ENCODE assay signal across 2 cellular contexts in genomic region chr1:234355782-234356510, GRCh38.
TF ChIP-seq lines count a peak whose summit lies in the region.

No MANE protein-coding gene starts in this region.

TF ChIP-seq in SK-N-SH, 30 proteins besides CTCF, POLR2A, EP300 and RAD21 (continued from another document):
- TF ChIP-seq JUND (IDR thresholded peaks at IDR 0.05): no peak
- TF ChIP-seq, protein P1, sequence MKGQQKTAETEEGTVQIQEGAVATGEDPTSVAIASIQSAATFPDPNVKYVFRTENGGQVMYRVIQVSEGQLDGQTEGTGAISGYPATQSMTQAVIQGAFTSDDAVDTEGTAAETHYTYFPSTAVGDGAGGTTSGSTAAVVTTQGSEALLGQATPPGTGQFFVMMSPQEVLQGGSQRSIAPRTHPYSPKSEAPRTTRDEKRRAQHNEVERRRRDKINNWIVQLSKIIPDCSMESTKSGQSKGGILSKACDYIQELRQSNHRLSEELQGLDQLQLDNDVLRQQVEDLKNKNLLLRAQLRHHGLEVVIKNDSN (IDR thresholded peaks at IDR 0.05; ENCODE audit: borderline replicate concordance, low read depth): no peak
- TF ChIP-seq RFX5 (IDR thresholded peaks at IDR 0.05; ENCODE audit: low read length): no peak
- no peak for TF ChIP-seq REST (IDR thresholded peaks at IDR 0.05; ENCODE audit: low read depth, low read length)
- TF ChIP-seq, protein P2, sequence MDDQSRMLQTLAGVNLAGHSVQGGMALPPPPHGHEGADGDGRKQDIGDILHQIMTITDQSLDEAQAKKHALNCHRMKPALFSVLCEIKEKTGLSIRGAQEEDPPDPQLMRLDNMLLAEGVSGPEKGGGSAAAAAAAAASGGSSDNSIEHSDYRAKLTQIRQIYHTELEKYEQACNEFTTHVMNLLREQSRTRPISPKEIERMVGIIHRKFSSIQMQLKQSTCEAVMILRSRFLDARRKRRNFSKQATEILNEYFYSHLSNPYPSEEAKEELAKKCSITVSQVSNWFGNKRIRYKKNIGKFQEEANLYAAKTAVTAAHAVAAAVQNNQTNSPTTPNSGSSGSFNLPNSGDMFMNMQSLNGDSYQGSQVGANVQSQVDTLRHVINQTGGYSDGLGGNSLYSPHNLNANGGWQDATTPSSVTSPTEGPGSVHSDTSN (IDR thresholded peaks at IDR 0.05): no peak

TF ChIP-seq in SK-N-SH treated with all-trans-retinoic acid at 6 μM for 48 hours, 23 proteins besides CTCF, POLR2A, EP300 and RAD21 (continued from another document):
- TF ChIP-seq, protein P3, sequence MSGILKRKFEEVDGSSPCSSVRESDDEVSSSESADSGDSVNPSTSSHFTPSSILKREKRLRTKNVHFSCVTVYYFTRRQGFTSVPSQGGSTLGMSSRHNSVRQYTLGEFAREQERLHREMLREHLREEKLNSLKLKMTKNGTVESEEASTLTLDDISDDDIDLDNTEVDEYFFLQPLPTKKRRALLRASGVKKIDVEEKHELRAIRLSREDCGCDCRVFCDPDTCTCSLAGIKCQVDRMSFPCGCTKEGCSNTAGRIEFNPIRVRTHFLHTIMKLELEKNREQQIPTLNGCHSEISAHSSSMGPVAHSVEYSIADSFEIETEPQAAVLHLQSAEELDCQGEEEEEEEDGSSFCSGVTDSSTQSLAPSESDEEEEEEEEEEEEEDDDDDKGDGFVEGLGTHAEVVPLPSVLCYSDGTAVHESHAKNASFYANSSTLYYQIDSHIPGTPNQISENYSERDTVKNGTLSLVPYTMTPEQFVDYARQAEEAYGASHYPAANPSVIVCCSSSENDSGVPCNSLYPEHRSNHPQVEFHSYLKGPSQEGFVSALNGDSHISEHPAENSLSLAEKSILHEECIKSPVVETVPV (CRISPR knock-in tag; IDR thresholded peaks at IDR 0.05): no peak
- TF ChIP-seq BACH2 (CRISPR knock-in tag; IDR thresholded peaks at IDR 0.05; ENCODE audit: borderline replicate concordance) (no peak), ESRRG (CRISPR knock-in tag; IDR thresholded peaks at IDR 0.05) (no peak), ISL1 (CRISPR knock-in tag; IDR thresholded peaks at IDR 0.05) (no peak), ZFP30 (CRISPR knock-in tag; IDR thresholded peaks at IDR 0.05) (no peak), PPARA (CRISPR knock-in tag; IDR thresholded peaks at IDR 0.05; ENCODE audit: borderline replicate concordance) (no peak), ARNTL (CRISPR knock-in tag; IDR thresholded peaks at IDR 0.05; ENCODE audit: borderline replicate concordance, low read depth) (no peak), ZC3H10 (CRISPR knock-in tag; IDR thresholded peaks at IDR 0.05) (no peak), SNAI2 (CRISPR knock-in tag; IDR thresholded peaks at IDR 0.05) (no peak), TOX (CRISPR knock-in tag; IDR thresholded peaks at IDR 0.05; ENCODE audit: borderline replicate concordance) (no peak), CREB5 (CRISPR knock-in tag; IDR thresholded peaks at IDR 0.05; ENCODE audit: low read depth) (no peak)
- TF ChIP-seq, protein P4, sequence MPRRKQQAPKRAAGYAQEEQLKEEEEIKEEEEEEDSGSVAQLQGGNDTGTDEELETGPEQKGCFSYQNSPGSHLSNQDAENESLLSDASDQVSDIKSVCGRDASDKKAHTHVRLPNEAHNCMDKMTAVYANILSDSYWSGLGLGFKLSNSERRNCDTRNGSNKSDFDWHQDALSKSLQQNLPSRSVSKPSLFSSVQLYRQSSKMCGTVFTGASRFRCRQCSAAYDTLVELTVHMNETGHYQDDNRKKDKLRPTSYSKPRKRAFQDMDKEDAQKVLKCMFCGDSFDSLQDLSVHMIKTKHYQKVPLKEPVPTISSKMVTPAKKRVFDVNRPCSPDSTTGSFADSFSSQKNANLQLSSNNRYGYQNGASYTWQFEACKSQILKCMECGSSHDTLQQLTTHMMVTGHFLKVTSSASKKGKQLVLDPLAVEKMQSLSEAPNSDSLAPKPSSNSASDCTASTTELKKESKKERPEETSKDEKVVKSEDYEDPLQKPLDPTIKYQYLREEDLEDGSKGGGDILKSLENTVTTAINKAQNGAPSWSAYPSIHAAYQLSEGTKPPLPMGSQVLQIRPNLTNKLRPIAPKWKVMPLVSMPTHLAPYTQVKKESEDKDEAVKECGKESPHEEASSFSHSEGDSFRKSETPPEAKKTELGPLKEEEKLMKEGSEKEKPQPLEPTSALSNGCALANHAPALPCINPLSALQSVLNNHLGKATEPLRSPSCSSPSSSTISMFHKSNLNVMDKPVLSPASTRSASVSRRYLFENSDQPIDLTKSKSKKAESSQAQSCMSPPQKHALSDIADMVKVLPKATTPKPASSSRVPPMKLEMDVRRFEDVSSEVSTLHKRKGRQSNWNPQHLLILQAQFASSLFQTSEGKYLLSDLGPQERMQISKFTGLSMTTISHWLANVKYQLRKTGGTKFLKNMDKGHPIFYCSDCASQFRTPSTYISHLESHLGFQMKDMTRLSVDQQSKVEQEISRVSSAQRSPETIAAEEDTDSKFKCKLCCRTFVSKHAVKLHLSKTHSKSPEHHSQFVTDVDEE (CRISPR knock-in tag; IDR thresholded peaks at IDR 0.05): no peak
- TF ChIP-seq, protein P5, sequence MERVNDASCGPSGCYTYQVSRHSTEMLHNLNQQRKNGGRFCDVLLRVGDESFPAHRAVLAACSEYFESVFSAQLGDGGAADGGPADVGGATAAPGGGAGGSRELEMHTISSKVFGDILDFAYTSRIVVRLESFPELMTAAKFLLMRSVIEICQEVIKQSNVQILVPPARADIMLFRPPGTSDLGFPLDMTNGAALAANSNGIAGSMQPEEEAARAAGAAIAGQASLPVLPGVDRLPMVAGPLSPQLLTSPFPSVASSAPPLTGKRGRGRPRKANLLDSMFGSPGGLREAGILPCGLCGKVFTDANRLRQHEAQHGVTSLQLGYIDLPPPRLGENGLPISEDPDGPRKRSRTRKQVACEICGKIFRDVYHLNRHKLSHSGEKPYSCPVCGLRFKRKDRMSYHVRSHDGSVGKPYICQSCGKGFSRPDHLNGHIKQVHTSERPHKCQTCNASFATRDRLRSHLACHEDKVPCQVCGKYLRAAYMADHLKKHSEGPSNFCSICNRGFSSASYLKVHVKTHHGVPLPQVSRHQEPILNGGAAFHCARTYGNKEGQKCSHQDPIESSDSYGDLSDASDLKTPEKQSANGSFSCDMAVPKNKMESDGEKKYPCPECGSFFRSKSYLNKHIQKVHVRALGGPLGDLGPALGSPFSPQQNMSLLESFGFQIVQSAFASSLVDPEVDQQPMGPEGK (CRISPR knock-in tag; IDR thresholded peaks at IDR 0.05; ENCODE audit: borderline replicate concordance): no peak
